Comparison of ENCODE assay signal across 8 cellular contexts in the genomic region with DNA sequence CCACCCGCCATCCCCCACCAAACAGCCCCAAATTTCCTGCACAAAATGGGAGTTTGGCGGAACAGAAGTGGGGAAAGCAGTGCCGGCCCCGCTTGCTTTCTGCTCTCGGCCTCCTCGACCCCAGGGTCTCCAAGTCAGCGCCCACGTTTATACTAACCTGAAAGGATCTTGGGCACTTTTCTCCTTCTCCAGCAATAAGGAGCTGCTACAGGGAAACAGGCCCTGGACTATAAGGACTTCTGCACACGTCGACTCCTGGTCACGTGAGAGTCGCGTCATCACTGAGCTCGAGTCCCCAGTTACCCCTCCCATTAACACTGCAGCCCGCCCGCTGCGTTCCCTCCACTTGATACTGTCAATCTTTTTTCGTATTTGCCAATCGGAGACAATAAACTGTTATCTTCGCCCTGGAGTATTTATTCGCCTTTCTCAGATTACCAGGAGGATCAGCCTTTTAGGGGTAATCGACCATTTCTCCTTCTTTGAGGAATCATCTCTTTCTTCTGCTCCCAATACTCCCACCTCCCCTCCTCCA. TPM values are rescaled to one million over a fixed set of nuclear protein-coding genes. Genes with fewer than 3 reads are reported as not detected.
A peak's percentile ranks its signal among the peaks of the same experiment; 100 is the strongest.
DNase-seq lines count a peak whose midpoint lies in the region.

A gene with protein sequence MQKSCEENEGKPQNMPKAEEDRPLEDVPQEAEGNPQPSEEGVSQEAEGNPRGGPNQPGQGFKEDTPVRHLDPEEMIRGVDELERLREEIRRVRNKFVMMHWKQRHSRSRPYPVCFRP (minus strand): TSS at position 235 of the 535 bp plus-strand sequence. CDS start 1,176 bp downstream, outside the sequence.

- H3K36me3 Mint-ChIP-seq in activated naive CD8-positive, alpha-beta T cell, result no peaks in the 10 kb centered on the region

- peak; percentile 94 for DNase-seq in ELF-1 (ENCODE audit: low read depth, low spot score)
- DNase-seq in H7, result peak; percentile 49
- peak; percentile 73 for DNase-seq in MG63
- DNase-seq in SK-MEL-5 (ENCODE audit: low read depth, low spot score), result peak; percentile 85
- peak; percentile 63 for DNase-seq in glomerular visceral epithelial cell (ENCODE audit: extremely low spot score)
- peak; percentile 74 for DNase-seq in occipital lobe (lab: John Stamatoyannopoulos, UW)

- H3K4me1 Mint-ChIP-seq in activated naive CD8-positive, alpha-beta T cell (ENCODE audit: low read depth), result peaks cover 22% of the 10 kb centered on the region

- H3K27ac Mint-ChIP-seq in activated naive CD8-positive, alpha-beta T cell, result peak within 1 kb of the TSS; percentile 93

- H3K4me3 ChIP-seq in H7 (ENCODE audit: insufficient read depth, low read depth, low read length) (peak within 1 kb of the TSS; percentile 48), MG63 (peak within 1 kb of the TSS; percentile 69)

- in situ Hi-C loops in SK-MEL-5 (cut with HindIII; ENCODE audit: low pct_unique_long_range_greater_than_20kb, low sequenced_read_pairs), result no loop called here

- H3K9me3 Mint-ChIP-seq in activated naive CD8-positive, alpha-beta T cell (ENCODE audit: low read depth), result no peaks in the 10 kb centered on the region

- H3K27me3 ChIP-seq in H7 (ENCODE audit: control insufficient read depth, insufficient read depth, low read length) (no peaks in the 10 kb centered on the region), MG63 (no peaks in the 10 kb centered on the region)

- H3K36me3 ChIP-seq in H7 (replicated peaks; ENCODE audit: control insufficient read depth, insufficient read depth, low read length) (peaks cover 4% of the 10 kb centered on the region; the same call in 1 of the 2 replicates), MG63 (peaks cover 5% of the 10 kb centered on the region; the same call in 1 of the 2 replicates)

- peak within 1 kb of the TSS; percentile 94 for H3K4me3 Mint-ChIP-seq in activated naive CD8-positive, alpha-beta T cell

- H3K9me3 ChIP-seq in MG63, result no peaks in the 10 kb centered on the region

- no peaks in the 10 kb centered on the region for H3K27me3 Mint-ChIP-seq in activated naive CD8-positive, alpha-beta T cell

- H3K27ac ChIP-seq in temporal lobe (ENCODE audit: low read depth, low read length), result peak within 1 kb of the TSS; percentile 89

RNA-seq across cellular contexts. Expression of the gene that starts here (rescaled TPM):
- 125 and 158 TPM in 2 replicates for total RNA-seq in H7 (2014; rRNA removed; shearing (Covaris generic))
- 65.9 and 87.1 TPM in 2 replicates for total RNA-seq in MG63 (2014; rRNA removed; shearing (Covaris generic); ENCODE audit: low replicate concordance)
- 174 and 191 TPM in 2 replicates for total RNA-seq in SK-MEL-5 (2014; rRNA removed; shearing (Covaris generic))
- 88.7 and 98.7 TPM in 2 replicates for polyA plus RNA-seq in SK-MEL-5 (2015; cell fraction: cytosol; rRNA removed)
- 29.8 and 30.9 TPM in 2 replicates for polyA plus RNA-seq in SK-MEL-5 (2015; cell fraction: nucleus; rRNA removed)
- total RNA-seq in occipital lobe (99.8 TPM), temporal lobe (68.1 TPM)

Comparison
In these comparisons a context has a peak if more than half of its experiments do, and no peak if none do; other contexts are left out.
1. Peak in every context shown above with its lines: DNase-seq, H3K4me3 ChIP-seq and H3K27ac ChIP-seq.